Comparison of ENCODE assay signal across 31 cellular contexts in genomic region chr2:63081404-63081803, GRCh38. TPM values are rescaled to one million over a fixed set of nuclear protein-coding genes. Genes with fewer than 3 reads are reported as not detected.
"Had no signal": no experiment of that assay in that cellular context is flagged by ENCODE, and none has a peak within 500 bp of the region (broad histone marks: within the 10 kb centered on the region; RNA-seq: fewer than 3 reads in every experiment).

No MANE protein-coding gene starts in this region.

- ATAC-seq: activated CD8-positive, alpha-beta memory T cell treated with anti-CD3 and anti-CD28 coated beads, Interleukin-2, amount 10 ng/mL, durations not matched to agents 7 days and 5 days had no signal

- H3K36me3 ChIP-seq: brain microvascular endothelial cell, WERI-Rb-1 had no signal

- DNase-seq: activated CD4-positive, alpha-beta memory T cell treated with anti-CD3 and anti-CD28 coated beads, Interleukin-2, amount 10 ng/mL, durations not matched to agents 7 days and 5 days; activated CD4-positive, alpha-beta T cell treated with anti-CD3 and anti-CD28 coated beads for 1 hour; activated CD4-positive, alpha-beta T cell treated with anti-CD3 and anti-CD28 coated beads for 48 hours; activated CD4-positive, CD25-positive, alpha-beta regulatory T cell; activated CD8-positive, alpha-beta memory T cell treated with anti-CD3 and anti-CD28 coated beads for 24 hours; activated CD8-positive, alpha-beta memory T cell treated with anti-CD3 and anti-CD28 coated beads, Interleukin-2, amount 10 ng/mL, durations not matched to agents 7 days and 5 days; activated CD8-positive, alpha-beta memory T cell treated with anti-CD3 and anti-CD28 coated beads, Interleukin-2, amount 50 U/mL, for 48 hours; activated effector memory CD4-positive, alpha-beta T cell treated with anti-CD3 and anti-CD28 coated beads, Interleukin-2, amount 50 U/mL, for 16 hours; activated naive CD4-positive, alpha-beta T cell; activated naive CD4-positive, alpha-beta T cell treated with anti-CD3 and anti-CD28 coated beads, Interleukin-2, amount 50 U/mL, for 16 hours; activated naive CD8-positive, alpha-beta T cell treated with anti-CD3 and anti-CD28 coated beads for 36 hours; activated T-cell treated with anti-CD3 and anti-CD28 coated beads, Interleukin-2, amount 50 U/mL, for 48 hours; amniotic stem cell; aorta; brain microvascular endothelial cell; central memory CD4-positive, alpha-beta T cell; NCI-H1105 treated with DMSO at 0.1 percent for 48 hours; NCI-H1436; NCI-H1694; NCI-H1930; NCI-H2081 treated with DMSO at 0.1 percent for 48 hours; NCI-H226; NCI-H524 treated with DMSO at 0.1 percent for 48 hours; PC-9; Right ventricle myocardium superior; T1000; WERI-Rb-1 had no signal

- H3K4me3 ChIP-seq: PC-9, SK-N-MC had no signal

- H3K4me2 ChIP-seq: PC-9 had no signal

- H3K27me3 ChIP-seq: brain microvascular endothelial cell had no signal

- H3K27ac ChIP-seq: brain microvascular endothelial cell, PC-9, SK-N-MC, WERI-Rb-1 had no signal

- H2AFZ ChIP-seq: PC-9 had no signal

RNA-seq across cellular contexts. Expression of gene OTX1, which starts 30.8 kb away (rescaled TPM):
- total RNA-seq: activated naive CD8-positive, alpha-beta T cell treated with anti-CD3 and anti-CD28 coated beads for 36 hours; aorta; cerebellum; Right ventricle myocardium superior; T-helper 1 cell treated with Interleukin-12 subunit alpha and Interleukin-12 subunit beta and Interleukin-4 antibody, amounts not matched to agents 30 ng/mL and 1 ng/mL, for 36 hours; T-helper 2 cell treated with Interferon-gamma antibody and Interleukin-4, amounts not matched to agents 100 ng/mL and 5 ng/mL, for 36 hours had no signal
- polyA plus RNA-seq: aorta had no signal
